8 cellular contexts compared by ENCODE assay signal in the genomic region with DNA sequence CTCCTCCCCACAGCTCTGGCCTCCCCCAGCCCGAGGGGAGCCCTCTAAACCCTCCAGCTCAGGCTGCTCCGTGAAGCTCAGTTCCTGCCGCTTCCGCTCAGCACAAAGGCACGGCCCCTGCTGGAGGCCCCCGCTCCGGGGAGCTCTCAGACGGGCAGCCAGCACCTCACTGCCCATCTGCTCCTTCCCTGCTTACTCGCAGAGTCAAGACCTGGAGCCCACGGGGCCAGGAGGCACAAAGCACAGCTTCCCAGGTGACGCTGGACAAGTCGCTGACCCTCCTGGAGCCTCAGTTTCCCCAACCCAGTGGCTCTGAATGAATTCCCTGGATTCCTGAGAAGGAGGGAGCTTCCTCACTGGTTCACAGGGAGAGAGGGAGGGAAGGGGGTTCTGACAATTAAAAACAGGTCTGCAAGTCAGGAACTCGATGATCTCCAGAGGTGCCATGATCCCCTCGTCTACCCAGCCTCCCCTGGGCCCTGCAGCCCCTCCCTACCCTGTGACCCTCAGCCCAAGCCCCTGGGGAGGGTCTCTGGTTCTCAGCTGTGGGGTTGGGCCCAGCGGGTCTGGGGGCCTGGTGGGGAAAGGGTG. TPM values are rescaled to one million over a fixed set of nuclear protein-coding genes. Genes with fewer than 3 reads are reported as not detected.
DNase-seq lines count a peak whose midpoint lies in the region; ATAC-seq and TF ChIP-seq lines count a peak whose summit lies in the region.

No MANE protein-coding gene starts in this region.

- H3K27me3 ChIP-seq in adrenal gland, result no peaks in the 10 kb centered on the region
- no peaks in the 10 kb centered on the region for H3K27me3 ChIP-seq in thyroid gland

- no peaks in the 10 kb centered on the region for H3K36me3 ChIP-seq in adrenal gland (replicated peaks in 1 of 2)
- H3K36me3 ChIP-seq in thyroid gland, result no peaks in the 10 kb centered on the region

- H3K4me3 ChIP-seq in adrenal gland (peak overlapping the region in 1 of 4 donors; percentile 18), thyroid gland (replicated peaks in 1 of 3) (no peak overlapping the region)

- intact Hi-C loops in adrenal gland (cut with DNase I) (no loop called here), thyroid gland (cut with DNase I) (no loop called here)

- ATAC-seq in HG02970 (IDR thresholded peaks at IDR 0.05; ENCODE audit: low FRiP score, unreplicated experiment), result no peak

- WGBS in adrenal gland, 4 donors, result 27 to 30% (median 28%) methylated on average over 11 to 15 of the region's 15 CpGs
- WGBS in thyroid gland, 2 donors, result 36 to 54% methylated on average over 5 to 11 of the region's 15 CpGs

- peak overlapping the region; percentile 53 to 87 (median 65) for H3K27ac ChIP-seq in adrenal gland
- H3K27ac ChIP-seq in thyroid gland, result peak overlapping the region; percentile 3 to 68 (median 36)

- no peak for TF ChIP-seq POLR2A in adrenal gland (IDR thresholded peaks at IDR 0.05)
- no peak for TF ChIP-seq POLR2A in thyroid gland (IDR thresholded peaks at IDR 0.05)

- H3K4me1 ChIP-seq in adrenal gland (replicated peaks in 1 of 2) (peaks cover 28 to 51% of the 10 kb centered on the region in 2 donors), thyroid gland (peaks cover 27 to 66% of the 10 kb centered on the region in 2 donors)

- H3K9me3 ChIP-seq in adrenal gland (replicated peaks in 1 of 3), result no peaks in the 10 kb centered on the region
- H3K9me3 ChIP-seq in thyroid gland, result no peaks in the 10 kb centered on the region

- TF ChIP-seq CTCF in adrenal gland (IDR thresholded peaks at IDR 0.05) (no peak), thyroid gland (IDR thresholded peaks at IDR 0.05) (no peak)

- DNase-seq in GM03348 (ENCODE audit: low spot score) (peak; percentile 41), NCI-H1694 (lab: John Stamatoyannopoulos, UW) (peak; percentile 2), adrenal gland (peak in 1 of 7 donors; percentile 42), iris pigment epithelial cell (ENCODE audit: low read depth) (peak; percentile 65), thyroid gland (peak in 1 of 2 donors; percentile 41), superior temporal gyrus (ENCODE audit: extremely low spot score) (no peak), COLO829 (ENCODE audit: low spot score) (no peak)

RNA-seq across cellular contexts. Expression of a gene that starts 36.2 kb away (rescaled TPM):
- total RNA-seq in adrenal gland, result 10 to 100 TPM; 21.5 to 96.2 (median 33.5) TPM
- polyA plus RNA-seq in adrenal gland, result 10 to 100 TPM; 19.7 to 46.7 (median 35.3) TPM
- 10 to 100 TPM; 15.0 to 25.7 (median 20.5) TPM for total RNA-seq in thyroid gland

Comparison
In these comparisons a context has a peak if more than half of its experiments do, and no peak if none do; other contexts are left out.
1. DNase-seq: peak in GM03348 (single experiment), NCI-H1694 (single experiment) and iris pigment epithelial cell (single experiment); none in superior temporal gyrus (single experiment) and COLO829 (single experiment).